Comparison of ENCODE assay signal across 37 cellular contexts in genomic region chr19:52948025-52948770, GRCh38.
"Had no signal": no experiment of that assay in that cellular context is flagged by ENCODE, and none has a peak within 500 bp of the region (broad histone marks: within the 10 kb centered on the region; RNA-seq: fewer than 3 reads in every experiment).

No MANE protein-coding gene starts in this region.

- H3K27ac ChIP-seq: brain microvascular endothelial cell, Peyer's patch, SJSA1 had no signal

- H3K4me1 ChIP-seq: Peyer's patch, SJSA1 had no signal

- H3K4me3 ChIP-seq: Peyer's patch, SJSA1 had no signal

- H3K4me3 Mint-ChIP-seq: activated B cell treated with CpG ODN at 0.5 μM for 24 hours; activated CD4-positive, alpha-beta memory T cell treated with anti-CD3 and anti-CD28 coated beads for 36 hours; activated naive CD4-positive, alpha-beta T cell treated with anti-CD3 and anti-CD28 coated beads for 36 hours; activated naive CD8-positive, alpha-beta T cell; activated naive CD8-positive, alpha-beta T cell treated with anti-CD3 and anti-CD28 coated beads, Interleukin-2, amount 50 U/mL, for 24 hours; activated T-cell treated with anti-CD3 and anti-CD28 coated beads, Interleukin-2, amount 50 U/mL, for 4 hours; activated T-helper 1 cell treated with anti-CD3 and anti-CD28 coated beads, Interleukin-12 subunit alpha, Interleukin-12 subunit beta, Interleukin-2, Interleukin-4 antibody, amounts not matched to agents 30 ng/mL and 10 ng/mL and 1 ng/mL, durations not matched to agents 14 hours and 24 hours and 36 hours had no signal

- H3K27me3 ChIP-seq: brain microvascular endothelial cell, Peyer's patch, SJSA1 had no signal

- H3K4me1 Mint-ChIP-seq: activated naive CD8-positive, alpha-beta T cell treated with anti-CD3 and anti-CD28 coated beads, Interleukin-2, amount 50 U/mL, for 24 hours had no signal

- DNase-seq: activated B cell treated with CpG ODN at 0.5 μM for 24 hours; activated CD4-positive, alpha-beta memory T cell treated with anti-CD3 and anti-CD28 coated beads for 36 hours; activated CD4-positive, alpha-beta T cell treated with anti-CD3 and anti-CD28 coated beads for 4 hours; activated CD4-positive, alpha-beta T cell treated with anti-CD3 and anti-CD28 coated beads, Interleukin-2, amount 50 U/mL, for 1 hour; activated CD4-positive, CD25-positive, alpha-beta regulatory T cell treated with anti-CD3 and anti-CD28 coated beads, Interleukin-2, amount 50 U/mL, for 72 hours; activated CD8-positive, alpha-beta memory T cell treated with anti-CD3 and anti-CD28 coated beads, Interleukin-2, amount 50 U/mL, for 4 hours; activated gamma-delta T cell treated with Interleukin-2 at 50 U/mL for 16 hours; activated naive CD4-positive, alpha-beta T cell treated with anti-CD3 and anti-CD28 coated beads for 36 hours; activated naive CD8-positive, alpha-beta T cell treated with anti-CD3 and anti-CD28 coated beads, Interleukin-2, amount 50 U/mL, for 24 hours; activated T-cell treated with anti-CD3 and anti-CD28 coated beads for 4 hours; activated T-cell treated with anti-CD3 and anti-CD28 coated beads, Interleukin-2, amount 50 U/mL, for 4 hours; amniotic stem cell; aorta; brain microvascular endothelial cell; central memory CD4-positive, alpha-beta T cell; Karpas-422; NCI-H1105; NCI-H1417 treated with DMSO at 0.1 percent for 48 hours; NCI-H187 treated with DMSO at 0.1 percent for 48 hours; NCI-H2081; NCI-H2171 treated with DMSO at 0.1 percent for 48 hours; NCI-H2227 treated with DMSO at 0.1 percent for 48 hours; NCI-H446; NCI-H510A treated with DMSO at 0.1 percent for 48 hours; NCI-H526 treated with DMSO at 0.1 percent for 48 hours; NCI-H774; Peyer's patch; RPMI8226; SHP77 treated with DMSO at 0.1 percent for 48 hours; SW 1271; T-helper 1 cell; T-helper 2 cell; T-helper 9 cell had no signal

- H3K27me3 Mint-ChIP-seq: activated B cell treated with CpG ODN at 0.5 μM for 24 hours; activated CD4-positive, alpha-beta memory T cell treated with anti-CD3 and anti-CD28 coated beads for 36 hours; activated naive CD8-positive, alpha-beta T cell; activated naive CD8-positive, alpha-beta T cell treated with anti-CD3 and anti-CD28 coated beads, Interleukin-2, amount 50 U/mL, for 24 hours had no signal

- H3K27ac Mint-ChIP-seq: activated B cell treated with CpG ODN at 0.5 μM for 24 hours; activated CD4-positive, alpha-beta memory T cell treated with anti-CD3 and anti-CD28 coated beads for 36 hours; activated naive CD4-positive, alpha-beta T cell treated with anti-CD3 and anti-CD28 coated beads for 36 hours; activated naive CD8-positive, alpha-beta T cell; activated naive CD8-positive, alpha-beta T cell treated with anti-CD3 and anti-CD28 coated beads, Interleukin-2, amount 50 U/mL, for 24 hours; activated T-helper 1 cell treated with anti-CD3 and anti-CD28 coated beads, Interleukin-12 subunit alpha, Interleukin-12 subunit beta, Interleukin-2, Interleukin-4 antibody, amounts not matched to agents 30 ng/mL and 10 ng/mL and 1 ng/mL, durations not matched to agents 14 hours and 24 hours and 36 hours had no signal

- ATAC-seq: activated naive CD8-positive, alpha-beta T cell treated with anti-CD3 and anti-CD28 coated beads, Interleukin-2, amount 50 U/mL, for 24 hours; activated T-cell treated with anti-CD3 and anti-CD28 coated beads, Interleukin-2, amount 50 U/mL, for 4 hours; SK-N-SH treated with all-trans-retinoic acid at 6 μM for 48 hours had no signal
